In genomic region chr1:41364444-41365319, GRCh38 we compare ENCODE assay signal across 13 cellular contexts. TPM values are rescaled to one million over a fixed set of nuclear protein-coding genes. Genes with fewer than 3 reads are reported as not detected.
A peak's percentile ranks its signal among the peaks of the same experiment; 100 is the strongest.
DNase-seq lines count a peak whose midpoint lies in the region; TF ChIP-seq lines count a peak whose summit lies in the region.
"Had no signal": no experiment of that assay in that cellular context is flagged by ENCODE, and none has a peak within 500 bp of the region (broad histone marks: within the 10 kb centered on the region; RNA-seq: fewer than 3 reads in every experiment).

No MANE protein-coding gene starts in this region.

- TF ChIP-seq CTCF in dorsolateral prefrontal cortex (IDR thresholded peaks at IDR 0.05 in 54 of 56, conservative IDR thresholded peaks at IDR 0.05 in 2 of 56; ENCODE audit: low read depth in 1 of 56, partially characterized antibody in 56 of 56) = no peak

- DNase-seq in NCI-H1694 treated with DMSO at 0.1 percent for 48 hours (lab: John Stamatoyannopoulos, UW) (peak; percentile 16), NCI-H1694 (lab: John Stamatoyannopoulos, UW) (no peak), NCI-H2029 treated with DMSO at 0.1 percent for 48 hours (lab: John Stamatoyannopoulos, UW) (peak; percentile 78), dorsolateral prefrontal cortex (peak in 1 of 10 donors; percentile 25), dermis blood vessel endothelial cell (no peak), iPS-NIHi7 (ENCODE audit: extremely low spot score) (no peak)
- no peak for DNase-seq in activated CD8-positive, alpha-beta memory T cell treated with anti-CD3 and anti-CD28 coated beads, Interleukin-2, amount 50 U/mL, for 48 hours
- DNase-seq: activated T-cell treated with anti-CD3 and anti-CD28 coated beads, Interleukin-2, amount 50 U/mL, for 4 hours; endodermal cell; HFFc6; left ventricle myocardium superior; transverse colon had no signal

- no peaks in the 10 kb centered on the region for H3K9me3 ChIP-seq in skeletal muscle tissue (ENCODE audit: control insufficient read depth in 3 of 3, low read length in 3 of 3)
- H3K9me3 ChIP-seq: transverse colon had no signal

- no peak overlapping the region for H3K4me3 ChIP-seq in dorsolateral prefrontal cortex
- H3K4me3 ChIP-seq in skeletal muscle tissue (ENCODE audit: low read length in 3 of 3) = no peak overlapping the region
- H3K4me3 ChIP-seq: transverse colon had no signal

- peak overlapping the region in 39 of 59 donors; percentile 1 to 91 (median 71) for H3K27ac ChIP-seq in dorsolateral prefrontal cortex
- no peak overlapping the region for H3K27ac ChIP-seq in skeletal muscle tissue (ENCODE audit: low read depth, low read length)

- H3K27me3 ChIP-seq in dorsolateral prefrontal cortex (peaks cover 0 to 3% (median 0%) of the 10 kb centered on the region in 45 donors), skeletal muscle tissue (ENCODE audit: control insufficient read depth in 3 of 3, insufficient read depth in 3 of 3, low read length in 3 of 3) (no peaks in the 10 kb centered on the region)

- H3K4me1 ChIP-seq in skeletal muscle tissue (ENCODE audit: control insufficient read depth in 3 of 3, insufficient read depth in 3 of 3, low read length in 3 of 3) = peaks cover 44 to 67% (median 60%) of the 10 kb centered on the region in 3 donors

- no peaks in the 10 kb centered on the region for H3K36me3 ChIP-seq in skeletal muscle tissue (ENCODE audit: control insufficient read depth in 3 of 3, insufficient read depth in 3 of 3, low read length in 3 of 3)
- H3K36me3 ChIP-seq: transverse colon had no signal

- peak overlapping the region in 2 of 3 donors; percentile 43 to 45 for H3K9ac ChIP-seq in skeletal muscle tissue (ENCODE audit: low read depth in 1 of 3, low read length in 3 of 3)

- intact Hi-C loops in dorsolateral prefrontal cortex (cut with DNase I) = loop anchor here in 1 of 2 donors (5.0 kb wide), 1 partner anchor 53 kb away; no protein-coding TSS in a partner anchor

RNA-seq across cellular contexts. Expression of gene FOXO6, which starts 3.4 kb away (rescaled TPM):
- total RNA-seq in dorsolateral prefrontal cortex = 1 to 10 TPM; 1.7 to 8.3 (median 3.8) TPM
- total RNA-seq in skeletal muscle tissue = 2.6 TPM
- total RNA-seq in dermis blood vessel endothelial cell = 0.05 TPM in 1 of 2 replicates, not detected in the other

Comparison
In these comparisons a context has a peak if more than half of its experiments do, and no peak if none do; other contexts are left out.
1. DNase-seq: peak in NCI-H1694 treated with DMSO at 0.1 percent for 48 hours (single experiment) and NCI-H2029 treated with DMSO at 0.1 percent for 48 hours (single experiment); none in NCI-H1694 (single experiment), dermis blood vessel endothelial cell (single experiment), activated CD8-positive, alpha-beta memory T cell treated with anti-CD3 and anti-CD28 coated beads, Interleukin-2, amount 50 U/mL, for 48 hours (single experiment) and iPS-NIHi7 (single experiment).